Comparison of ENCODE assay signal across 5 cellular contexts in the genomic region with DNA sequence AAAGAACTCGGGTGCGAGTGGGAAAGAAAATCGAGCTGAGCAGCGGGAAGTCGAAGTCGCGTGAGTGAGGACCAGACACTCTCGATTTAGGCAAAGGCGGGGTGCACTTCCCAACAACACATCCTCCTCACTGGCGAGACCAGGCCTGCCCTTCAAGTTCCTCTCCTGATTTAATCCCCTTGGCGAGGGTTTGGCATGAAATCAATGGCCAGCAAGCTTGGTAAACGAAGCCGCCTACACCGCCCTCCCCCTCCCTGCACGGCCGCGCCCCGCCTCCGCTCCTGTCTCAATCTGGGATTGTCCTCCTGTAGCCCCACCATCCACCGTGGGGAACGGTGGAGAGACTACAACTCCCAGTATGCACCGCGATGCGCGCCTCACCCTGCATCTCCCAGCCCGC. TPM values are rescaled to one million over a fixed set of nuclear protein-coding genes. Genes with fewer than 3 reads are reported as not detected.
"Had no signal": no experiment of that assay in that cellular context is flagged by ENCODE, and none has a peak within 500 bp of the region (broad histone marks: within the 10 kb centered on the region; RNA-seq: fewer than 3 reads in every experiment).

A gene with protein sequence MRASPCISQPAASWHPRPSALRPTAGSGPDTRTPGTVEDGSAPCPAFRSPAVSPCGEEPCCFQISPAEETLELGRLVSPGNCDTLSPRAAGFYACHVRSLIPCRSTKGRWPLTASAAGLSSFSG (plus strand): TSS at position 301 of the 400 bp plus-strand sequence. CDS start 68 bp downstream, at position 369.

RNA-seq across cellular contexts. Expression of the gene that starts here (rescaled TPM):
- total RNA-seq: GM23338, H1, H9, HT-29, IMR-90 had no signal
- polyA plus RNA-seq: GM23338, H1 had no signal
